ENCODE assay signal across 12 cellular contexts in genomic region chr17:31261596-31261995, GRCh38. TPM values are rescaled to one million over a fixed set of nuclear protein-coding genes. Genes with fewer than 3 reads are reported as not detected.
"Had no signal": no experiment of that assay in that cellular context is flagged by ENCODE, and none has a peak within 500 bp of the region (broad histone marks: within the 10 kb centered on the region; RNA-seq: fewer than 3 reads in every experiment).

No MANE protein-coding gene starts in this region.

- H3K27ac ChIP-seq: GM23248 had no signal

- H3K27ac Mint-ChIP-seq: HFFc6 had no signal

- H3K4me1 ChIP-seq: HAP-1 had no signal

- DNase-seq: GM23248, GOT3, H7, HFFc6, IMR-90, KG1 had no signal

- H3K9ac ChIP-seq: GM23248 had no signal

- H3K4me3 ChIP-seq: GM23248, HAP-1, K562 had no signal

- ATAC-seq: HCT116, K562 had no signal

- H3K4me3 Mint-ChIP-seq: HFFc6 had no signal

- H3K9me3 ChIP-seq: HAP-1 had no signal

- H2AFZ ChIP-seq: GM23248 had no signal

- H3K9me3 Mint-ChIP-seq: HFFc6 had no signal

- FAIRE-seq: HTR-8/SVneo, K562 had no signal

RNA-seq across cellular contexts. Expression of gene OMG, which starts 35.4 kb away (rescaled TPM):
- total RNA-seq: GM23248, H4, H7, HT-29, K562 had no signal
- polyA plus RNA-seq: IMR-90 had no signal

RNA-seq across cellular contexts. Expression of gene EVI2B, which starts 52.3 kb away (rescaled TPM):
- total RNA-seq: H7, HT-29 had no signal

RNA-seq across cellular contexts. Expression of gene EVI2A, which starts 59.8 kb away (rescaled TPM):
- total RNA-seq: H7, HT-29 had no signal
